Comparison of ENCODE assay signal across 15 cellular contexts in genomic region chr18:36329684-36330434, GRCh38. TPM values are rescaled to one million over a fixed set of nuclear protein-coding genes. Genes with fewer than 3 reads are reported as not detected.
"Had no signal": no experiment of that assay in that cellular context is flagged by ENCODE, and none has a peak within 500 bp of the region (broad histone marks: within the 10 kb centered on the region; RNA-seq: fewer than 3 reads in every experiment).

No MANE protein-coding gene starts in this region.

- H3K4me3 ChIP-seq: dorsolateral prefrontal cortex, hepatocyte, pancreas had no signal

- FAIRE-seq: pancreas had no signal

- DNase-seq: activated CD8-positive, alpha-beta memory T cell treated with anti-CD3 and anti-CD28 coated beads, Interleukin-2, amount 50 U/mL, for 4 hours; activated CD8-positive, alpha-beta T cell treated with anti-CD3 and anti-CD28 coated beads for 36 hours; activated gamma-delta T cell treated with Interleukin-2 at 50 U/mL for 16 hours; activated naive CD8-positive, alpha-beta T cell treated with anti-CD3 and anti-CD28 coated beads for 36 hours; activated T-cell treated with anti-CD3 and anti-CD28 coated beads, Interleukin-2, amount 50 U/mL, for 72 hours; brain microvascular endothelial cell; dorsolateral prefrontal cortex; immature natural killer cell; left colon; pancreas; stimulated activated CD4-positive, alpha-beta T cell treated with anti-CD3 and anti-CD28 coated beads, Interleukin-15, amount 100 ng/mL, for 24 hours; stimulated activated CD4-positive, alpha-beta T cell treated with anti-CD3 and anti-CD28 coated beads, Interleukin-4, amount 100 ng/mL, for 24 hours; T-cell; T1000 had no signal

- H3K79me2 ChIP-seq: hepatocyte had no signal

- H3K9me3 ChIP-seq: pancreas had no signal

- H3K36me3 ChIP-seq: brain microvascular endothelial cell, pancreas had no signal

- ATAC-seq: activated CD8-positive, alpha-beta T cell treated with anti-CD3 and anti-CD28 coated beads for 36 hours; activated T-cell treated with anti-CD3 and anti-CD28 coated beads, Interleukin-2, amount 50 U/mL, for 72 hours; left colon; pancreas; T-cell had no signal

- H3K27me3 ChIP-seq: brain microvascular endothelial cell, dorsolateral prefrontal cortex, hepatocyte, pancreas had no signal

- H2AFZ ChIP-seq: hepatocyte had no signal

- H3K4me2 ChIP-seq: hepatocyte had no signal

- H3K27ac ChIP-seq: brain microvascular endothelial cell, dorsolateral prefrontal cortex, hepatocyte, pancreas had no signal

- H3K4me1 ChIP-seq: pancreas had no signal

RNA-seq across cellular contexts. Expression of gene FHOD3, which starts 32.3 kb away (rescaled TPM):
- total RNA-seq: activated CD8-positive, alpha-beta T cell treated with anti-CD3 and anti-CD28 coated beads for 36 hours; activated naive CD8-positive, alpha-beta T cell treated with anti-CD3 and anti-CD28 coated beads for 36 hours had no signal
- polyA plus RNA-seq: immature natural killer cell had no signal
